Comparison of ENCODE assay signal across 15 cellular contexts in genomic region chr6:45187841-45188240, GRCh38.
DNase-seq lines count a peak whose midpoint lies in the region; ATAC-seq, FAIRE-seq and TF ChIP-seq lines count a peak whose summit lies in the region.
"Had no signal": no experiment of that assay in that cellular context is flagged by ENCODE, and none has a peak within 500 bp of the region (broad histone marks: within the 10 kb centered on the region; RNA-seq: fewer than 3 reads in every experiment).

No MANE protein-coding gene starts in this region.

- H3K27ac Mint-ChIP-seq in activated CD4-positive, alpha-beta T cell treated with anti-CD3 and anti-CD28 coated beads for 36 hours, result peak overlapping the region; percentile 9
- H3K27ac Mint-ChIP-seq in activated naive CD4-positive, alpha-beta T cell treated with anti-CD3 and anti-CD28 coated beads, Interleukin-2, amount 50 U/mL, for 72 hours, result peak overlapping the region; percentile 26 to 34
- H3K27ac Mint-ChIP-seq in naive thymus-derived CD8-positive, alpha-beta T cell, result peak overlapping the region in 3 of 10 donors; percentile 12 to 55 (median 44)
- H3K27ac Mint-ChIP-seq: natural killer cell treated with Interleukin-12 subunit alpha and Interleukin-12 subunit beta and Interleukin-15 and Interleukin-18, amount 100 ng/mL, for 72 hours had no signal

- ATAC-seq in activated CD4-positive, alpha-beta T cell treated with anti-CD3 and anti-CD28 coated beads for 36 hours, result peak; percentile 90
- peak; percentile 66 to 86 for ATAC-seq in activated naive CD4-positive, alpha-beta T cell treated with anti-CD3 and anti-CD28 coated beads, Interleukin-2, amount 50 U/mL, for 72 hours
- no peak for ATAC-seq in naive thymus-derived CD8-positive, alpha-beta T cell
- ATAC-seq: HCT116; natural killer cell treated with Interleukin-12 subunit alpha and Interleukin-12 subunit beta and Interleukin-15 and Interleukin-18, amount 100 ng/mL, for 72 hours; Right ventricle myocardium inferior had no signal

- DNase-seq in activated CD4-positive, alpha-beta T cell treated with anti-CD3 and anti-CD28 coated beads for 36 hours, result peak; percentile 36
- DNase-seq in activated CD4-positive, alpha-beta T cell treated with anti-CD3 and anti-CD28 coated beads, Interleukin-2, amount 50 U/mL, for 4 hours, result no peak
- DNase-seq in HTR-8/SVneo (ENCODE audit: insufficient read length, low spot score), result peak; percentile 12
- no peak for DNase-seq in activated naive CD4-positive, alpha-beta T cell treated with anti-CD3 and anti-CD28 coated beads, Interleukin-2, amount 50 U/mL, for 72 hours (ENCODE audit: low spot score in 2 of 2)
- DNase-seq in foreskin fibroblast, result peak; percentile 4 to 49
- DNase-seq in MM.1S, result no peak
- no peak for DNase-seq in naive thymus-derived CD8-positive, alpha-beta T cell
- DNase-seq in NCI-H2227 treated with DMSO at 0.1 percent for 48 hours (lab: John Stamatoyannopoulos, UW), result no peak
- DNase-seq: ACHN, cortex of kidney, DMS53, small intestine had no signal

- intact Hi-C loops in activated CD4-positive, alpha-beta T cell treated with anti-CD3 and anti-CD28 coated beads for 36 hours (cut with DNase I, micrococcal nuclease), result loop anchor here in 1 of 2 experiments (2.0 kb wide), 1 partner anchor 23 kb away; no protein-coding TSS in a partner anchor

- no peaks in the 10 kb centered on the region for H3K9me3 Mint-ChIP-seq in activated CD4-positive, alpha-beta T cell treated with anti-CD3 and anti-CD28 coated beads for 36 hours (ENCODE audit: low read depth)
- H3K9me3 Mint-ChIP-seq in activated naive CD4-positive, alpha-beta T cell treated with anti-CD3 and anti-CD28 coated beads, Interleukin-2, amount 50 U/mL, for 72 hours, result no peaks in the 10 kb centered on the region
- peaks cover 0 to 7% (median 2%) of the 10 kb centered on the region in 9 donors for H3K9me3 Mint-ChIP-seq in naive thymus-derived CD8-positive, alpha-beta T cell
- H3K9me3 Mint-ChIP-seq: natural killer cell treated with Interleukin-12 subunit alpha and Interleukin-12 subunit beta and Interleukin-15 and Interleukin-18, amount 100 ng/mL, for 72 hours had no signal

- peaks cover 38% of the 10 kb centered on the region for H3K4me1 Mint-ChIP-seq in activated CD4-positive, alpha-beta T cell treated with anti-CD3 and anti-CD28 coated beads for 36 hours
- H3K4me1 Mint-ChIP-seq in naive thymus-derived CD8-positive, alpha-beta T cell, result peaks cover 21 to 36% (median 34%) of the 10 kb centered on the region in 4 donors

- H3K9me3 ChIP-seq in MM.1S (replicated peaks; ENCODE audit: insufficient read depth, low read length), result no peaks in the 10 kb centered on the region

- H3K4me2 ChIP-seq in MM.1S (ENCODE audit: low read depth, low read length), result no peak overlapping the region

- no peak overlapping the region for H3K4me3 Mint-ChIP-seq in activated CD4-positive, alpha-beta T cell treated with anti-CD3 and anti-CD28 coated beads for 36 hours
- no peak overlapping the region for H3K4me3 Mint-ChIP-seq in naive thymus-derived CD8-positive, alpha-beta T cell
- H3K4me3 Mint-ChIP-seq: natural killer cell treated with Interleukin-12 subunit alpha and Interleukin-12 subunit beta and Interleukin-15 and Interleukin-18, amount 100 ng/mL, for 72 hours had no signal

- TF ChIP-seq CTCF in foreskin fibroblast (IDR thresholded peaks at IDR 0.05; ENCODE audit: low read depth, low read length) (no peak), MM.1S (IDR thresholded peaks at IDR 0.05; ENCODE audit: low read length) (no peak)

- FAIRE-seq in HTR-8/SVneo (lab: Jason Lieb, UNC), result no peak
- FAIRE-seq: small intestine had no signal

- no peaks in the 10 kb centered on the region for H3K9me2 ChIP-seq in MM.1S (replicated peaks; ENCODE audit: insufficient read depth, low read length)

- peaks cover 2% of the 10 kb centered on the region for H3K36me3 Mint-ChIP-seq in activated CD4-positive, alpha-beta T cell treated with anti-CD3 and anti-CD28 coated beads for 36 hours (ENCODE audit: low read depth)
- H3K36me3 Mint-ChIP-seq in activated naive CD4-positive, alpha-beta T cell treated with anti-CD3 and anti-CD28 coated beads, Interleukin-2, amount 50 U/mL, for 72 hours, result peaks cover 0 to 37% of the 10 kb centered on the region in 2 donors
- peaks cover 0 to 11% (median 3%) of the 10 kb centered on the region in 3 donors for H3K36me3 Mint-ChIP-seq in naive thymus-derived CD8-positive, alpha-beta T cell
- H3K36me3 Mint-ChIP-seq: natural killer cell treated with Interleukin-12 subunit alpha and Interleukin-12 subunit beta and Interleukin-15 and Interleukin-18, amount 100 ng/mL, for 72 hours had no signal

- no peak overlapping the region for H3K27ac ChIP-seq in MM.1S (ENCODE audit: low read length)

- H3K27me3 ChIP-seq in MM.1S (replicated peaks; ENCODE audit: insufficient read depth, low read length), result no peaks in the 10 kb centered on the region

- no peak overlapping the region for H3K9ac ChIP-seq in MM.1S (ENCODE audit: low read length)

- H2AFZ ChIP-seq in MM.1S (ENCODE audit: low read length), result no peak overlapping the region

- H4K20me1 ChIP-seq in MM.1S (ENCODE audit: insufficient read depth, low read length), result no peaks in the 10 kb centered on the region

- H3K27me3 Mint-ChIP-seq in activated CD4-positive, alpha-beta T cell treated with anti-CD3 and anti-CD28 coated beads for 36 hours, result no peaks in the 10 kb centered on the region
- no peaks in the 10 kb centered on the region for H3K27me3 Mint-ChIP-seq in naive thymus-derived CD8-positive, alpha-beta T cell
- H3K27me3 Mint-ChIP-seq: natural killer cell treated with Interleukin-12 subunit alpha and Interleukin-12 subunit beta and Interleukin-15 and Interleukin-18, amount 100 ng/mL, for 72 hours had no signal

- no peaks in the 10 kb centered on the region for H3K79me2 ChIP-seq in MM.1S (ENCODE audit: low read length)

- no peaks in the 10 kb centered on the region for H3K4me1 ChIP-seq in MM.1S (ENCODE audit: low read length)

- no peak overlapping the region for H3K4me3 ChIP-seq in foreskin fibroblast (ENCODE audit: low read depth in 1 of 2, low read length in 2 of 2)
- no peak overlapping the region for H3K4me3 ChIP-seq in MM.1S (ENCODE audit: low read length)

- POLR2A ChIA-PET in activated CD4-positive, alpha-beta T cell treated with anti-CD3 and anti-CD28 coated beads for 36 hours (lab: Charles Lee), result no interaction called here
- POLR2A ChIA-PET in naive thymus-derived CD8-positive, alpha-beta T cell (lab: Charles Lee), result no interaction called here

- H3K36me3 ChIP-seq in MM.1S (replicated peaks; ENCODE audit: insufficient read depth, low read length), result no peaks in the 10 kb centered on the region

- CTCF ChIA-PET in activated CD4-positive, alpha-beta T cell treated with anti-CD3 and anti-CD28 coated beads for 36 hours (lab: Charles Lee), result no interaction called here

- H3F3A ChIP-seq in MM.1S (ENCODE audit: insufficient read depth, low read length), result no peaks in the 10 kb centered on the region

Comparison
In these comparisons a context has a peak if more than half of its experiments do, and no peak if none do; other contexts are left out.
1. DNase-seq: peak in activated CD4-positive, alpha-beta T cell treated with anti-CD3 and anti-CD28 coated beads for 36 hours (single experiment), HTR-8/SVneo (single experiment) and foreskin fibroblast (2 of 2); none in activated CD4-positive, alpha-beta T cell treated with anti-CD3 and anti-CD28 coated beads, Interleukin-2, amount 50 U/mL, for 4 hours (0 of 2), activated naive CD4-positive, alpha-beta T cell treated with anti-CD3 and anti-CD28 coated beads, Interleukin-2, amount 50 U/mL, for 72 hours (0 of 2), MM.1S (single experiment), naive thymus-derived CD8-positive, alpha-beta T cell (0 of 10) and NCI-H2227 treated with DMSO at 0.1 percent for 48 hours (single experiment).
2. ATAC-seq: peak in activated CD4-positive, alpha-beta T cell treated with anti-CD3 and anti-CD28 coated beads for 36 hours (single experiment) and activated naive CD4-positive, alpha-beta T cell treated with anti-CD3 and anti-CD28 coated beads, Interleukin-2, amount 50 U/mL, for 72 hours (2 of 2); none in naive thymus-derived CD8-positive, alpha-beta T cell (0 of 2).